Comparison of ENCODE assay signal across 9 cellular contexts in genomic region chr19:12785431-12786011, GRCh38. TPM values are rescaled to one million over a fixed set of nuclear protein-coding genes. Genes with fewer than 3 reads are reported as not detected.
DNase-seq lines count a peak whose midpoint lies in the region; ATAC-seq and TF ChIP-seq lines count a peak whose summit lies in the region.
"Had no signal": no experiment of that assay in that cellular context is flagged by ENCODE, and none has a peak within 500 bp of the region (broad histone marks: within the 10 kb centered on the region; RNA-seq: fewer than 3 reads in every experiment).

No MANE protein-coding gene starts in this region.

- peak overlapping the region; percentile 25 for H3K4me3 ChIP-seq in mononuclear cell (ENCODE audit: low read length)
- H3K4me3 ChIP-seq in vagina: no peak overlapping the region

- CTCF ChIA-PET in activated CD8-positive, alpha-beta T cell treated with anti-CD3 and anti-CD28 coated beads, Interleukin-2, amount 10 ng/mL, durations not matched to agents 7 days and 5 days (lab: Charles Lee): interaction anchor here (1.0 to 1.1 kb wide), 2 partner anchors 8 to 11 kb away, joined by 3 to 8 read pairs; no protein-coding TSS in a partner anchor

- H3K36me3 ChIP-seq in vagina: no peaks in the 10 kb centered on the region

- H3K4me3 Mint-ChIP-seq in activated CD8-positive, alpha-beta T cell treated with anti-CD3 and anti-CD28 coated beads, Interleukin-2, amount 10 ng/mL, durations not matched to agents 7 days and 5 days: no peak overlapping the region
- H3K4me3 Mint-ChIP-seq: memory B cell had no signal

- ATAC-seq in left ventricle myocardium superior (no peak), HG02759 (IDR thresholded peaks at IDR 0.05; ENCODE audit: unreplicated experiment) (no peak)
- no peak for ATAC-seq in activated CD8-positive, alpha-beta T cell treated with anti-CD3 and anti-CD28 coated beads, Interleukin-2, amount 10 ng/mL, durations not matched to agents 7 days and 5 days

- intact Hi-C loops in cardiac septum (cut with DNase I) (no loop called here), left ventricle myocardium superior (cut with micrococcal nuclease) (no loop called here), vagina (cut with DNase I) (no loop called here)

- H3K36me3 Mint-ChIP-seq in activated CD8-positive, alpha-beta T cell treated with anti-CD3 and anti-CD28 coated beads, Interleukin-2, amount 10 ng/mL, durations not matched to agents 7 days and 5 days (ENCODE audit: low read depth): no peaks in the 10 kb centered on the region
- H3K36me3 Mint-ChIP-seq: memory B cell had no signal

- H3K27me3 ChIP-seq in mononuclear cell (ENCODE audit: insufficient read depth, low read length) (no peaks in the 10 kb centered on the region), vagina (no peaks in the 10 kb centered on the region)

- WGBS in adipose tissue, 3 donors: 49 to 84% (median 57%) methylated on average over 4 of the region's 4 CpGs

- H3K9me3 Mint-ChIP-seq in activated CD8-positive, alpha-beta T cell treated with anti-CD3 and anti-CD28 coated beads, Interleukin-2, amount 10 ng/mL, durations not matched to agents 7 days and 5 days (ENCODE audit: insufficient read depth): no peaks in the 10 kb centered on the region
- H3K9me3 Mint-ChIP-seq: memory B cell had no signal

- H3K27ac ChIP-seq in adipose tissue (ENCODE audit: low read depth, low read length) (peak overlapping the region; percentile 98), vagina (peak overlapping the region; percentile 97)

- no peaks in the 10 kb centered on the region for H3K27me3 Mint-ChIP-seq in activated CD8-positive, alpha-beta T cell treated with anti-CD3 and anti-CD28 coated beads, Interleukin-2, amount 10 ng/mL, durations not matched to agents 7 days and 5 days (ENCODE audit: low read depth)
- H3K27me3 Mint-ChIP-seq: memory B cell had no signal

- no peak overlapping the region for H3K27ac Mint-ChIP-seq in activated CD8-positive, alpha-beta T cell treated with anti-CD3 and anti-CD28 coated beads, Interleukin-2, amount 10 ng/mL, durations not matched to agents 7 days and 5 days
- H3K27ac Mint-ChIP-seq: memory B cell had no signal

- peak; percentile 84 for DNase-seq in cardiac septum (ENCODE audit: low spot score)
- no peak for DNase-seq in left ventricle myocardium superior
- DNase-seq in vagina (ENCODE audit: extremely low spot score in 2 of 2): no peak
- no peak for DNase-seq in activated CD8-positive, alpha-beta T cell treated with anti-CD3 and anti-CD28 coated beads, Interleukin-2, amount 10 ng/mL, durations not matched to agents 7 days and 5 days
- no peak for DNase-seq in dermis blood vessel endothelial cell

- H3K9me3 ChIP-seq in mononuclear cell (ENCODE audit: low read depth, low read length) (no peaks in the 10 kb centered on the region), vagina (no peaks in the 10 kb centered on the region)

- POLR2A ChIA-PET in activated CD8-positive, alpha-beta T cell treated with anti-CD3 and anti-CD28 coated beads, Interleukin-2, amount 10 ng/mL, durations not matched to agents 7 days and 5 days (lab: Charles Lee): interaction anchor here (0.7 to 1.1 kb wide), 4 partner anchors 8 to 152 kb away, joined by 3 to 4 read pairs (median 4); partner anchors contain the start of gene GCDH

- no peak for TF ChIP-seq POLR2A in vagina (IDR thresholded peaks at IDR 0.05)

- peaks cover 34% of the 10 kb centered on the region for H3K4me1 Mint-ChIP-seq in activated CD8-positive, alpha-beta T cell treated with anti-CD3 and anti-CD28 coated beads, Interleukin-2, amount 10 ng/mL, durations not matched to agents 7 days and 5 days (ENCODE audit: low read depth)

- no peak for TF ChIP-seq CTCF in vagina (IDR thresholded peaks at IDR 0.05)

- peaks cover 86% of the 10 kb centered on the region for H3K4me1 ChIP-seq in mononuclear cell (ENCODE audit: insufficient read depth, low read length)
- H3K4me1 ChIP-seq in vagina: peaks cover 75% of the 10 kb centered on the region

RNA-seq across cellular contexts. Expression of gene JUNB, which starts 5.8 kb away (rescaled TPM):
- 97.7 TPM for total RNA-seq in cardiac septum
- total RNA-seq in left ventricle myocardium superior: 24.2 TPM
- 1,000 to 10,000 TPM in 2 of 3 donors, 100 to 1,000 TPM in 1; 120 to 1,553 (median 1,136) TPM for polyA plus RNA-seq in adipose tissue
- 5,180 TPM for total RNA-seq in mononuclear cell
- total RNA-seq in vagina: 1,161 TPM
- 10 to 100 TPM; 90.4 to 92.9 TPM for total RNA-seq in activated CD8-positive, alpha-beta T cell treated with anti-CD3 and anti-CD28 coated beads, Interleukin-2, amount 10 ng/mL, durations not matched to agents 7 days and 5 days
- 61.1 and 151 TPM in 2 replicates for total RNA-seq in dermis blood vessel endothelial cell

RNA-seq across cellular contexts. Expression of gene HOOK2, which starts 10.2 kb away (rescaled TPM):
- 101 TPM for total RNA-seq in cardiac septum
- total RNA-seq in left ventricle myocardium superior: 44.9 TPM
- polyA plus RNA-seq in adipose tissue: 100 to 1,000 TPM in 1 of 3 donors, 10 to 100 TPM in 2; 41.1 to 210 (median 57.2) TPM
- 8.3 TPM for total RNA-seq in mononuclear cell
- total RNA-seq in vagina: 65.6 TPM
- total RNA-seq in activated CD8-positive, alpha-beta T cell treated with anti-CD3 and anti-CD28 coated beads, Interleukin-2, amount 10 ng/mL, durations not matched to agents 7 days and 5 days: 10 to 100 TPM; 14.4 to 16.9 TPM
- total RNA-seq in dermis blood vessel endothelial cell: 12.1 and 14.8 TPM in 2 replicates

RNA-seq across cellular contexts. Expression of gene PRDX2, which starts 16.1 kb away (rescaled TPM):
- total RNA-seq in cardiac septum: 595 TPM
- 750 TPM for total RNA-seq in left ventricle myocardium superior
- polyA plus RNA-seq in adipose tissue: 100 to 1,000 TPM; 159 to 386 (median 207) TPM
- total RNA-seq in mononuclear cell: 55.5 TPM
- total RNA-seq in vagina: 190 TPM
- total RNA-seq in activated CD8-positive, alpha-beta T cell treated with anti-CD3 and anti-CD28 coated beads, Interleukin-2, amount 10 ng/mL, durations not matched to agents 7 days and 5 days: 100 to 1,000 TPM; 250 to 267 TPM
- total RNA-seq in dermis blood vessel endothelial cell: 214 and 278 TPM in 2 replicates

RNA-seq across cellular contexts. Expression of gene THSD8, which starts 16.3 kb away (rescaled TPM):
- total RNA-seq in cardiac septum (0.94 TPM), left ventricle myocardium superior (2.2 TPM), mononuclear cell (not detected), vagina (not detected), dermis blood vessel endothelial cell (0.23 TPM in 1 of 2 replicates, not detected in the other)
- polyA plus RNA-seq in adipose tissue: 1 to 10 TPM in 1 of 3 donors, under 1 TPM in 2; 0.38 to 1.8 (median 0.52) TPM
- total RNA-seq in activated CD8-positive, alpha-beta T cell treated with anti-CD3 and anti-CD28 coated beads, Interleukin-2, amount 10 ng/mL, durations not matched to agents 7 days and 5 days: 10 to 100 TPM; 17.7 to 30.9 TPM

RNA-seq across cellular contexts. Expression of gene RNASEH2A, which starts 20.9 kb away (rescaled TPM):
- 4.4 TPM for total RNA-seq in cardiac septum
- 4.5 TPM for total RNA-seq in left ventricle myocardium superior
- 1 to 10 TPM; 3.3 to 6.4 (median 5.6) TPM for polyA plus RNA-seq in adipose tissue
- total RNA-seq in mononuclear cell: 1.4 TPM
- total RNA-seq in vagina: 10.8 TPM
- total RNA-seq in activated CD8-positive, alpha-beta T cell treated with anti-CD3 and anti-CD28 coated beads, Interleukin-2, amount 10 ng/mL, durations not matched to agents 7 days and 5 days: 10 to 100 TPM; 49.2 to 64.0 TPM
- total RNA-seq in dermis blood vessel endothelial cell: 19.6 and 45.6 TPM in 2 replicates
